8 cellular contexts compared by ENCODE assay signal in genomic region chr19:45075215-45076028, GRCh38. TPM values are rescaled to one million over a fixed set of nuclear protein-coding genes. Genes with fewer than 3 reads are reported as not detected.
A peak's percentile ranks its signal among the peaks of the same experiment; 100 is the strongest.
DNase-seq lines count a peak whose midpoint lies in the region; ATAC-seq and TF ChIP-seq lines count a peak whose summit lies in the region.

No MANE protein-coding gene starts in this region.

- H3K4me3 ChIP-seq in AG09309 (ENCODE audit: control insufficient read depth, low read depth, low read length) (peak overlapping the region; percentile 15), uterus (peak overlapping the region; percentile 17 to 22)

- POLR2A ChIA-PET in activated CD4-positive, alpha-beta T cell treated with anti-CD3 and anti-CD28 coated beads, Interleukin-2, amount 10 ng/mL, durations not matched to agents 7 days and 5 days (lab: Charles Lee): no interaction called here

- no peaks in the 10 kb centered on the region for H3K27me3 Mint-ChIP-seq in activated CD4-positive, alpha-beta T cell treated with anti-CD3 and anti-CD28 coated beads, Interleukin-2, amount 10 ng/mL, durations not matched to agents 7 days and 5 days

- H3K4me3 Mint-ChIP-seq in activated CD4-positive, alpha-beta T cell treated with anti-CD3 and anti-CD28 coated beads, Interleukin-2, amount 10 ng/mL, durations not matched to agents 7 days and 5 days: peak overlapping the region; percentile 77

- intact Hi-C loops in uterus (cut with DNase I; ENCODE audit: low total_unique reads): no loop called here

- H3K27ac Mint-ChIP-seq in activated CD4-positive, alpha-beta T cell treated with anti-CD3 and anti-CD28 coated beads, Interleukin-2, amount 10 ng/mL, durations not matched to agents 7 days and 5 days: peak overlapping the region; percentile 82

- peaks cover 7% of the 10 kb centered on the region for H3K36me3 Mint-ChIP-seq in activated CD4-positive, alpha-beta T cell treated with anti-CD3 and anti-CD28 coated beads, Interleukin-2, amount 10 ng/mL, durations not matched to agents 7 days and 5 days (ENCODE audit: low read depth)

- TF ChIP-seq POLR2A in GM18505 (IDR thresholded peaks at IDR 0.05; ENCODE audit: borderline replicate concordance, extremely low read depth, insufficient read depth, insufficient read length) (peak; percentile 68), uterus (IDR thresholded peaks at IDR 0.05) (no peak)

- no peaks in the 10 kb centered on the region for H3K27me3 ChIP-seq in uterus

- TF ChIP-seq CTCF in AG09309 (IDR thresholded peaks at IDR 0.05; ENCODE audit: control insufficient read depth, insufficient read depth, low read depth, low read length, missing control alignments) (no peak), uterus (IDR thresholded peaks at IDR 0.05) (no peak)

- H3K9me3 Mint-ChIP-seq in activated CD4-positive, alpha-beta T cell treated with anti-CD3 and anti-CD28 coated beads, Interleukin-2, amount 10 ng/mL, durations not matched to agents 7 days and 5 days: no peaks in the 10 kb centered on the region

- ATAC-seq in GM18505 (IDR thresholded peaks at IDR 0.05; ENCODE audit: unreplicated experiment) (peak; percentile 56), HG02840 (IDR thresholded peaks at IDR 0.05; ENCODE audit: low FRiP score, unreplicated experiment) (peak; percentile 53)

- H3K9me3 ChIP-seq in uterus: no peaks in the 10 kb centered on the region

- no peaks in the 10 kb centered on the region for H3K36me3 ChIP-seq in uterus

- CTCF ChIA-PET in activated CD4-positive, alpha-beta T cell treated with anti-CD3 and anti-CD28 coated beads, Interleukin-2, amount 10 ng/mL, durations not matched to agents 7 days and 5 days (lab: Charles Lee): interaction anchor here (1.1 to 1.6 kb wide), 2 partner anchors 10 to 15 kb away, joined by 3 to 4 read pairs; no protein-coding TSS in a partner anchor

- no peak for DNase-seq in AG09309 (ENCODE audit: low read depth)
- DNase-seq in NCI-H146 treated with DMSO at 0.1 percent for 48 hours (lab: John Stamatoyannopoulos, UW; ENCODE audit: unreplicated experiment): peak; percentile 62
- DNase-seq in activated CD4-positive, alpha-beta T cell treated with anti-CD3 and anti-CD28 coated beads, Interleukin-2, amount 10 ng/mL, durations not matched to agents 7 days and 5 days: peak; percentile 57
- peak; percentile 71 for DNase-seq in fibroblast of gingiva (ENCODE audit: low read depth)
- peak; percentile 35 for DNase-seq in myocyte (ENCODE audit: low read depth)
- no peak for DNase-seq in uterus

- H3K4me1 Mint-ChIP-seq in activated CD4-positive, alpha-beta T cell treated with anti-CD3 and anti-CD28 coated beads, Interleukin-2, amount 10 ng/mL, durations not matched to agents 7 days and 5 days: peaks cover 47% of the 10 kb centered on the region

- no peak overlapping the region for H3K27ac ChIP-seq in uterus

- peaks cover 0 to 4% of the 10 kb centered on the region in 2 donors for H3K4me1 ChIP-seq in uterus

RNA-seq across cellular contexts. Expression of gene ZNF296, which starts 0.9 kb away (rescaled TPM):
- 1 to 10 TPM; 4.0 to 4.1 TPM for total RNA-seq in activated CD4-positive, alpha-beta T cell treated with anti-CD3 and anti-CD28 coated beads, Interleukin-2, amount 10 ng/mL, durations not matched to agents 7 days and 5 days
- total RNA-seq in myocyte: not detected in 2 replicates
- 0.19 TPM for polyA plus RNA-seq in myocyte (2012)
- total RNA-seq in uterus: under 1 TPM in 1 of 4 donors, not detected in 3; 0.27 TPM

RNA-seq across cellular contexts. Expression of gene GEMIN7, which starts 3.6 kb away (rescaled TPM):
- 10 to 100 TPM; 27.1 to 30.0 TPM for total RNA-seq in activated CD4-positive, alpha-beta T cell treated with anti-CD3 and anti-CD28 coated beads, Interleukin-2, amount 10 ng/mL, durations not matched to agents 7 days and 5 days
- total RNA-seq in myocyte: 15.2 and 25.7 TPM in 2 replicates
- 19.8 TPM for polyA plus RNA-seq in myocyte (2012)
- 10 to 100 TPM in 3 of 4 donors, 1 to 10 TPM in 1; 3.5 to 18.4 (median 13.7) TPM for total RNA-seq in uterus

RNA-seq across cellular contexts. Expression of gene PPP1R37, which starts 17.6 kb away (rescaled TPM):
- total RNA-seq in activated CD4-positive, alpha-beta T cell treated with anti-CD3 and anti-CD28 coated beads, Interleukin-2, amount 10 ng/mL, durations not matched to agents 7 days and 5 days: 10 to 100 TPM; 21.1 to 21.7 TPM
- total RNA-seq in myocyte (73.3 and 80.2 TPM in 2 replicates), uterus (10 to 100 TPM in 3 of 4 donors, 1 to 10 TPM in 1; 6.7 to 43.8 (median 24.4) TPM)
- 31.6 TPM for polyA plus RNA-seq in myocyte (2012)

RNA-seq across cellular contexts. Expression of gene CLASRP, which starts 36.6 kb away (rescaled TPM):
- 100 to 1,000 TPM; 101 to 109 TPM for total RNA-seq in activated CD4-positive, alpha-beta T cell treated with anti-CD3 and anti-CD28 coated beads, Interleukin-2, amount 10 ng/mL, durations not matched to agents 7 days and 5 days
- total RNA-seq in myocyte (51.8 and 91.3 TPM in 2 replicates), uterus (100 to 1,000 TPM in 1 of 4 donors, 10 to 100 TPM in 3; 36.6 to 107 (median 73.9) TPM)
- 48.7 TPM for polyA plus RNA-seq in myocyte (2012)

Comparison
In these comparisons a context has a peak if more than half of its experiments do, and no peak if none do; other contexts are left out.
1. DNase-seq: peak in NCI-H146 treated with DMSO at 0.1 percent for 48 hours (single experiment), activated CD4-positive, alpha-beta T cell treated with anti-CD3 and anti-CD28 coated beads, Interleukin-2, amount 10 ng/mL, durations not matched to agents 7 days and 5 days (single experiment), fibroblast of gingiva (single experiment) and myocyte (single experiment); none in AG09309 (single experiment) and uterus (0 of 2).